In the genomic region with DNA sequence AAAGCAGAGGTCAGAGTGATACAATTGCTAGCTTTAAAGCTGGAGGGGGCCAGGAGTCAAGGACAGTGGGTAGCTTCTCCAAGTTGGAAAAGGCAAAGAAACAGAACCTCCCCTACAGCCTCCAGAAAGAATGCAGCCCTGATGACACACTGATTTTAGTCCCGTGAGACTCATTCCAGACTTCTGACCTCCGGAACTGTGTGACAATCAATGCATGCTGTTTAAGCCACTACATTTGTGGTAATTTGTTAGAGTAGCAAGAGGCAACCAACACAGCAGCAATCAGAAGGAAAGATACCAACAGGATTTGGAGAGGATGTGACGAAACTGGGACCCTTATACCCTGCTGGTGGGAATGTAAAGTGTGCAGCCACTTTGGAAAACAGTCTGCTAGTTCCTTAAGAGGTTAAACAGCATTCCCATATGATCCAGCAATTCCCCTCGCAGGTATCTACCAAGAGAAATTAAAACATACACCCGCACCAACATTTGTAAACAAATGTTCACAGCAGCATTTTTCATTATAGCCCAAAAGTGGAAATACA, we compare ENCODE assay signal across 18 cellular contexts.
"Had no signal": no experiment of that assay in that cellular context is flagged by ENCODE, and none has a peak within 500 bp of the region (broad histone marks: within the 10 kb centered on the region; RNA-seq: fewer than 3 reads in every experiment).

No MANE protein-coding gene starts in this region.

- H3K4me1 ChIP-seq: gastroesophageal sphincter, heart right ventricle, stomach, testis had no signal

- H3K4me3 Mint-ChIP-seq: activated CD4-positive, alpha-beta memory T cell treated with anti-CD3 and anti-CD28 coated beads, Interleukin-2, amount 10 ng/mL, durations not matched to agents 7 days and 5 days; activated CD8-positive, alpha-beta memory T cell treated with anti-CD3 and anti-CD28 coated beads, Interleukin-2, amount 10 ng/mL, durations not matched to agents 7 days and 5 days; activated naive CD8-positive, alpha-beta T cell treated with anti-CD3 and anti-CD28 coated beads, Interleukin-2, amount 10 ng/mL, durations not matched to agents 7 days and 5 days; activated T-helper 17 cell treated with anti-CD3 and anti-CD28 coated beads, Interleukin-2, amount 50 U/mL, for 72 hours; brain; central memory CD8-positive, alpha-beta T cell had no signal

- H3K27ac ChIP-seq: coronary artery, gastroesophageal sphincter, heart right ventricle, left lung, stomach, testis had no signal

- H3K9me3 Mint-ChIP-seq: activated CD4-positive, alpha-beta memory T cell treated with anti-CD3 and anti-CD28 coated beads, Interleukin-2, amount 10 ng/mL, durations not matched to agents 7 days and 5 days; activated naive CD8-positive, alpha-beta T cell treated with anti-CD3 and anti-CD28 coated beads, Interleukin-2, amount 10 ng/mL, durations not matched to agents 7 days and 5 days; activated T-helper 17 cell treated with anti-CD3 and anti-CD28 coated beads, Interleukin-2, amount 50 U/mL, for 72 hours; central memory CD8-positive, alpha-beta T cell had no signal

- H3K36me3 Mint-ChIP-seq: activated CD8-positive, alpha-beta memory T cell treated with anti-CD3 and anti-CD28 coated beads, Interleukin-2, amount 10 ng/mL, durations not matched to agents 7 days and 5 days; activated naive CD8-positive, alpha-beta T cell treated with anti-CD3 and anti-CD28 coated beads, Interleukin-2, amount 10 ng/mL, durations not matched to agents 7 days and 5 days had no signal

- H3K27me3 Mint-ChIP-seq: brain had no signal

- H3K4me3 ChIP-seq: coronary artery, gastroesophageal sphincter, heart right ventricle, left lung, stomach, testis had no signal

- H3K9me3 ChIP-seq: gastroesophageal sphincter, left lung, stomach, testis had no signal

- H3K36me3 ChIP-seq: gastroesophageal sphincter, heart right ventricle, left lung, stomach had no signal

- DNase-seq: activated CD4-positive, alpha-beta memory T cell treated with anti-CD3 and anti-CD28 coated beads, Interleukin-2, amount 10 ng/mL, durations not matched to agents 7 days and 5 days; activated CD4-positive, alpha-beta T cell treated with anti-CD3 and anti-CD28 coated beads for 48 hours; activated CD4-positive, CD25-positive, alpha-beta regulatory T cell; activated CD8-positive, alpha-beta memory T cell treated with anti-CD3 and anti-CD28 coated beads, Interleukin-2, amount 10 ng/mL, durations not matched to agents 7 days and 5 days; activated naive CD4-positive, alpha-beta T cell treated with Interleukin-2 at 50 U/mL for 16 hours; activated naive CD8-positive, alpha-beta T cell treated with anti-CD3 and anti-CD28 coated beads, Interleukin-2, amount 10 ng/mL, durations not matched to agents 7 days and 5 days; anterior cingulate cortex; heart right ventricle; left lung; stomach; T1000; testis had no signal

- H3K27ac Mint-ChIP-seq: activated CD4-positive, alpha-beta memory T cell treated with anti-CD3 and anti-CD28 coated beads, Interleukin-2, amount 10 ng/mL, durations not matched to agents 7 days and 5 days; activated CD8-positive, alpha-beta memory T cell treated with anti-CD3 and anti-CD28 coated beads, Interleukin-2, amount 10 ng/mL, durations not matched to agents 7 days and 5 days; activated naive CD8-positive, alpha-beta T cell treated with anti-CD3 and anti-CD28 coated beads, Interleukin-2, amount 10 ng/mL, durations not matched to agents 7 days and 5 days; activated T-helper 17 cell treated with anti-CD3 and anti-CD28 coated beads, Interleukin-2, amount 50 U/mL, for 72 hours had no signal

- ATAC-seq: activated CD8-positive, alpha-beta memory T cell treated with anti-CD3 and anti-CD28 coated beads, Interleukin-2, amount 10 ng/mL, durations not matched to agents 7 days and 5 days; activated T-helper 17 cell treated with anti-CD3 and anti-CD28 coated beads, Interleukin-2, amount 50 U/mL, for 72 hours; gastroesophageal sphincter; heart right ventricle; left lung had no signal

- FAIRE-seq: endometrium had no signal

- H3K27me3 ChIP-seq: left lung, testis had no signal

- H3K4me1 Mint-ChIP-seq: activated T-helper 17 cell treated with anti-CD3 and anti-CD28 coated beads, Interleukin-2, amount 50 U/mL, for 72 hours; central memory CD8-positive, alpha-beta T cell had no signal
